Comparison of ENCODE assay signal across 11 cellular contexts in the genomic region with DNA sequence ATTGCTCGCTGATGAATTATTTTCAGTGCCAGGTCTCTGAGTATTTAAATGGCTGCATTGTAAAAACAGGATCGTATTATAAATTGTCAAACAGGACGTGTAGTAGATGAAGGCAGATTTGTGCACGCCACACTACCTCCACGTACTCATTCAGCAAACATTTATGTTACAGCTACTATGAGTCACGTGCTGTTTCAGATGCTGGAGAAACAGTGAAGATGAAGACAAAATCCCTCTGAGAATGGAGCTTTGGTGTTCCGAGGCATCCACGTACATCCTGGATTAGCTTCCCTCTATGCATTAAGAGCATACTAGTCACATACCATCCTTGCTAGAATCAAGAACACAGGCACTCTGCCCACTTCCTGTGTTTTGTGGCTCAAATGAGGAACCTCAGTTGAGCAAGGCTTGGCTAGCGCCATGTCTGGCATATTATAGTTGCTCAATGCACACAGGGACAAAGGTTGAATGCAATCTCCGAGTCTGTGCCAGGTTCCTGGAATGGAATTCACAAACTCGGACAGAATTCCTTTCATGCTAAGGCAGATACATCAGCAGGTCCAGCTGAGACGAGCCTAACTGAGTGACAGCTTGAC.
A peak's percentile ranks its signal among the peaks of the same experiment; 100 is the strongest.
DNase-seq lines count a peak whose midpoint lies in the region; ATAC-seq, FAIRE-seq and TF ChIP-seq lines count a peak whose summit lies in the region.
"Had no signal": no experiment of that assay in that cellular context is flagged by ENCODE, and none has a peak within 500 bp of the region (broad histone marks: within the 10 kb centered on the region; RNA-seq: fewer than 3 reads in every experiment).

No MANE protein-coding gene starts in this region.

- H4K91ac ChIP-seq in H9 (ENCODE audit: insufficient read length, low read depth, low read length) = no peak overlapping the region

- H2BK12ac ChIP-seq in H9 (ENCODE audit: insufficient read length, low read depth, low read length) = no peak overlapping the region

- H2AK5ac ChIP-seq in H9 (ENCODE audit: insufficient read length, low read length) = no peak overlapping the region

- H3K27me3 Mint-ChIP-seq in HFFc6 (ENCODE audit: insufficient read depth) (no peaks in the 10 kb centered on the region), H9 (ENCODE audit: low read depth) (no peaks in the 10 kb centered on the region), Calu3 (ENCODE audit: unreplicated experiment) (no peaks in the 10 kb centered on the region)

- H3K36me3 Mint-ChIP-seq in HFFc6 (ENCODE audit: low read depth) (peaks cover 12% of the 10 kb centered on the region), H9 (ENCODE audit: insufficient read depth in 1 of 3, low read depth in 3 of 3) (no peaks in the 10 kb centered on the region; a peak in 2 of 7 replicates), Calu3 (ENCODE audit: insufficient read depth, unreplicated experiment) (no peaks in the 10 kb centered on the region)

- H3K23ac ChIP-seq in H9 (ENCODE audit: insufficient read length, low read depth, low read length) = no peak overlapping the region

- no peaks in the 10 kb centered on the region for H3K36me3 ChIP-seq in heart left ventricle
- peaks cover 2 to 4% of the 10 kb centered on the region in 2 donors for H3K36me3 ChIP-seq in small intestine (ENCODE audit: control insufficient read depth in 2 of 2, insufficient read depth in 2 of 2, low read length in 2 of 2)
- H3K36me3 ChIP-seq in SJCRH30 = no peaks in the 10 kb centered on the region
- H3K36me3 ChIP-seq: ovary had no signal

- no peak overlapping the region for H2BK120ac ChIP-seq in H9 (ENCODE audit: low read depth, low read length, poor library complexity, severe bottlenecking)

- 79 to 82% (median 81%) methylated on average over 12 of the region's 12 CpGs for WGBS in heart left ventricle, 4 donors
- 71 to 76% (median 74%) methylated on average over 12 of the region's 12 CpGs for WGBS in small intestine, 3 donors
- WGBS in H9 (ENCODE audit: extremely low coverage, insufficient read length, low lambda C conversion rate) = no CpG with 5 or more reads among the region's 12 CpGs

- H2BK5ac ChIP-seq in H9 (ENCODE audit: insufficient read length, low read length) = no peak overlapping the region

- no peak for TF ChIP-seq POLR2A in heart left ventricle (IDR thresholded peaks at IDR 0.05)

- no peak overlapping the region for H3K4me3 ChIP-seq in heart left ventricle
- H3K4me3 ChIP-seq in small intestine (ENCODE audit: low read depth in 1 of 2, low read length in 2 of 2) = no peak overlapping the region
- no peak overlapping the region for H3K4me3 ChIP-seq in SJCRH30
- H3K4me3 ChIP-seq: ovary had no signal

- no peaks in the 10 kb centered on the region for H3K79me1 ChIP-seq in H9 (ENCODE audit: insufficient read depth, low read depth, low read length, poor library complexity, severe bottlenecking)

- TF ChIP-seq CTCF in HFFc6 (IDR thresholded peaks at IDR 0.05) = no peak
- TF ChIP-seq CTCF in heart left ventricle (IDR thresholded peaks at IDR 0.05) = no peak
- no peak for TF ChIP-seq CTCF in H9 (conservative IDR thresholded peaks at IDR 0.05)
- TF ChIP-seq CTCF in Calu3 (IDR thresholded peaks at IDR 0.05; ENCODE audit: unreplicated experiment) = no peak

- H3K14ac ChIP-seq in H9 (ENCODE audit: insufficient read depth, low read length) = no peak overlapping the region

- H3K4me2 ChIP-seq in H9 (ENCODE audit: insufficient read depth, insufficient read length, low read length) = no peak overlapping the region

- H3K4me1 Mint-ChIP-seq in HFFc6 (ENCODE audit: low read depth) = peaks cover 33% of the 10 kb centered on the region
- peaks cover 4 to 5% of the 10 kb centered on the region in 2 experiments; a peak in 1 of 4 replicates for H3K4me1 Mint-ChIP-seq in H9
- no peaks in the 10 kb centered on the region for H3K4me1 Mint-ChIP-seq in Calu3 (ENCODE audit: low read depth, unreplicated experiment)

- peak overlapping the region; percentile 39; the same call in 1 of the 2 replicates for H3K27ac Mint-ChIP-seq in HFFc6
- H3K27ac Mint-ChIP-seq in H9 = no peak overlapping the region; a peak in 1 of 7 replicates
- H3K27ac Mint-ChIP-seq in Calu3 (ENCODE audit: unreplicated experiment) = no peak overlapping the region

- intact Hi-C loops in heart left ventricle (cut with DNase I) = no loop called here
- intact Hi-C loops in Calu3 (cut with micrococcal nuclease; ENCODE audit: unreplicated experiment) = no loop called here

- no peak overlapping the region for H2BK20ac ChIP-seq in H9 (ENCODE audit: low read depth, low read length, poor library complexity, severe bottlenecking)

- no peak for FAIRE-seq in small intestine (lab: Jason Lieb, UNC)

- peak; percentile 31 for DNase-seq in HFFc6
- peak; percentile 44 for DNase-seq in UCSD-AML1 (lab: John Stamatoyannopoulos, UW; ENCODE audit: unreplicated experiment)
- peak in 4 of 5 donors; percentile 30 to 72 (median 48) for DNase-seq in heart left ventricle
- DNase-seq in small intestine = peak; percentile 40
- no peak for DNase-seq in H9
- no peak for DNase-seq in NCI-H226
- no peak for DNase-seq in Calu3
- DNase-seq in SJCRH30 = no peak
- DNase-seq: activated naive CD4-positive, alpha-beta T cell; NCI-H1048; ovary had no signal

- H3K23me2 ChIP-seq in H9 (ENCODE audit: insufficient read length, low read depth, low read length, poor library complexity, severe bottlenecking) = no peaks in the 10 kb centered on the region

- H3K9me3 Mint-ChIP-seq in HFFc6 (no peaks in the 10 kb centered on the region), H9 (no peaks in the 10 kb centered on the region), Calu3 (ENCODE audit: low read depth, unreplicated experiment) (no peaks in the 10 kb centered on the region)

- no peak overlapping the region for H4K8ac ChIP-seq in H9 (replicated peaks; ENCODE audit: insufficient read length, low read depth, low read length)

- no peaks in the 10 kb centered on the region for H3K79me2 ChIP-seq in H9 (ENCODE audit: insufficient read depth, low read length)

- no TSS peak for BruUV-seq in Calu3 (replicated peaks; lab: Mats Ljungman, UMichigan)

- H3K4me3 Mint-ChIP-seq in HFFc6 = peak overlapping the region; percentile 6; the same call in 1 of the 2 replicates
- H3K4me3 Mint-ChIP-seq in H9 = no peak overlapping the region
- H3K4me3 Mint-ChIP-seq in Calu3 (ENCODE audit: low read depth, unreplicated experiment) = no peak overlapping the region

- H3K4ac ChIP-seq in H9 (ENCODE audit: low read depth, low read length) = no peak overlapping the region

- CTCF ChIA-PET in Calu3 (lab: Charles Lee) = no interaction called here

- H3T11ph ChIP-seq in H9 (ENCODE audit: low read length) = no peak overlapping the region

- ATAC-seq in heart left ventricle = peak in 3 of 4 donors; percentile 59 to 82 (median 76)

- H3K27me3 ChIP-seq in heart left ventricle (no peaks in the 10 kb centered on the region), small intestine (ENCODE audit: control insufficient read depth in 2 of 2, insufficient read depth in 2 of 2, low read length in 2 of 2) (no peaks in the 10 kb centered on the region), H9 (ENCODE audit: insufficient read depth, low read length) (no peaks in the 10 kb centered on the region), SJCRH30 (no peaks in the 10 kb centered on the region)
- H3K27me3 ChIP-seq: ovary had no signal

- H3K9me3 ChIP-seq in heart left ventricle (no peaks in the 10 kb centered on the region), small intestine (ENCODE audit: control insufficient read depth, low read depth) (no peaks in the 10 kb centered on the region), H9 (ENCODE audit: control insufficient read depth, low read depth, low read length) (no peaks in the 10 kb centered on the region), SJCRH30 (replicated peaks) (no peaks in the 10 kb centered on the region)
- H3K9me3 ChIP-seq: ovary had no signal

- H3K4me1 ChIP-seq in heart left ventricle = peaks cover 0 to 29% (median 0%) of the 10 kb centered on the region in 12 donors
- no peaks in the 10 kb centered on the region for H3K4me1 ChIP-seq in small intestine (ENCODE audit: control insufficient read depth in 2 of 2, insufficient read depth in 1 of 2, low read depth in 1 of 2, low read length in 1 of 2)
- no peaks in the 10 kb centered on the region; the same call in 1 of the 2 replicates for H3K4me1 ChIP-seq in H9 (ENCODE audit: insufficient read depth, low read length)
- H3K4me1 ChIP-seq in SJCRH30 = no peaks in the 10 kb centered on the region

- H3K18ac ChIP-seq in H9 (ENCODE audit: insufficient read length, low read depth, low read length) = no peak overlapping the region

- no peaks in the 10 kb centered on the region for H4K20me1 ChIP-seq in H9 (ENCODE audit: control insufficient read depth, insufficient read depth, insufficient read length)

- no peak overlapping the region for H4K5ac ChIP-seq in H9 (ENCODE audit: insufficient read length, low read depth, low read length)

- peak overlapping the region in 1 of 12 donors; percentile 66 for H3K27ac ChIP-seq in heart left ventricle
- H3K27ac ChIP-seq in small intestine (ENCODE audit: low read depth in 1 of 2, low read length in 1 of 2) = no peak overlapping the region
- no peak overlapping the region for H3K27ac ChIP-seq in H9 (ENCODE audit: insufficient read length, low read depth, low read length)
- no peak overlapping the region for H3K27ac ChIP-seq in SJCRH30
- H3K27ac ChIP-seq: ovary had no signal

- H3K56ac ChIP-seq in H9 (ENCODE audit: insufficient read length, low read depth, low read length) = no peak overlapping the region

- H2AFZ ChIP-seq in H9 (ENCODE audit: low read length) = no peak overlapping the region

- no peak overlapping the region for H2BK15ac ChIP-seq in H9 (ENCODE audit: low read depth, low read length)

- no peak overlapping the region for H3K9ac ChIP-seq in H9 (ENCODE audit: extremely low read depth, insufficient read length, low read length)

Comparison
In these comparisons a context has a peak if more than half of its experiments do, and no peak if none do; other contexts are left out.
1. DNase-seq: peak in HFFc6 (single experiment), UCSD-AML1 (single experiment), heart left ventricle (4 of 5) and small intestine (single experiment); none in H9 (single experiment), NCI-H226 (single experiment), Calu3 (single experiment) and SJCRH30 (0 of 2).